Comparison of ENCODE assay signal across 1 cellular context in the genomic region with DNA sequence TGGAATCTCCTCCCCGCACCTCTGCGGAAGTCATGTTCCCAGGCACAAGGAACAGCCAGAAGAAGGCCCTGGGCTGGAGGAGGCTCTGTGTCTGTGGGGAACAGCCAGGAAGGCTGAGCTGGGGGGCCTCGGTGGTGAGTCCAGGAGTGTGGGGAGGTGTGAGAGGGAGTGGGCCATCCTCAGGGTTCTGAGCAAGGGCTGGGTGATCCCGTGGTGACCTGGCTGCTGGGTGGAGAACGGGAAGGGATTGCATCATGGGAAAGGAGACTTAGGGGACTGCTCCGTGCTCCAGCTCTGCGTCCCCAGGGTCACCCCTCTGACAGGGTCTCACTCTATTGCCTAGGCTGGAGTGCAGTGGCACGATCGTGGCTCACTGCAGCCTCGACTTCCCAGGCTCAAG.
TF ChIP-seq lines count a peak whose summit lies in the region.

No MANE protein-coding gene starts in this region.

TF ChIP-seq in HepG2, 621 proteins besides CTCF, POLR2A, EP300 and RAD21:
- TF ChIP-seq ATF2 (CRISPR knock-in tag; IDR thresholded peaks at IDR 0.05) (no peak), POGZ (CRISPR knock-in tag; IDR thresholded peaks at IDR 0.05) (no peak), IRF2 (CRISPR knock-in tag; IDR thresholded peaks at IDR 0.05) (no peak)
TF ChIP-seq in HepG2: peak in this region for 0.
